Comparison of ENCODE assay signal across 15 cellular contexts in genomic region chr16:11414815-11415775, GRCh38.
"Had no signal": no experiment of that assay in that cellular context is flagged by ENCODE, and none has a peak within 500 bp of the region (broad histone marks: within the 10 kb centered on the region; RNA-seq: fewer than 3 reads in every experiment).

No MANE protein-coding gene starts in this region.

- H3K4me3 Mint-ChIP-seq: activated naive CD8-positive, alpha-beta T cell treated with anti-CD3 and anti-CD28 coated beads for 36 hours; naive thymus-derived CD8-positive, alpha-beta T cell had no signal

- H3K9me3 Mint-ChIP-seq: activated naive CD8-positive, alpha-beta T cell treated with anti-CD3 and anti-CD28 coated beads for 36 hours; naive thymus-derived CD8-positive, alpha-beta T cell had no signal

- ATAC-seq: body of pancreas; foreskin keratinocyte; left cardiac atrium; naive thymus-derived CD8-positive, alpha-beta T cell had no signal

- H3K27me3 Mint-ChIP-seq: activated naive CD8-positive, alpha-beta T cell treated with anti-CD3 and anti-CD28 coated beads for 36 hours; naive thymus-derived CD8-positive, alpha-beta T cell had no signal

- H3K36me3 Mint-ChIP-seq: activated naive CD8-positive, alpha-beta T cell treated with anti-CD3 and anti-CD28 coated beads for 36 hours; naive thymus-derived CD8-positive, alpha-beta T cell had no signal

- H3K4me1 Mint-ChIP-seq: activated naive CD8-positive, alpha-beta T cell treated with anti-CD3 and anti-CD28 coated beads for 36 hours; naive thymus-derived CD8-positive, alpha-beta T cell had no signal

- DNase-seq: activated CD4-positive, alpha-beta T cell treated with anti-CD3 and anti-CD28 coated beads, Interleukin-2, amount 50 U/mL, for 48 hours; activated gamma-delta T cell treated with Interleukin-2 at 50 U/mL for 16 hours; activated naive CD8-positive, alpha-beta T cell treated with anti-CD3 and anti-CD28 coated beads for 36 hours; body of pancreas; foreskin keratinocyte; hippocampal formation; left cardiac atrium; naive thymus-derived CD8-positive, alpha-beta T cell; occipital lobe; retina; stomach; SW 1271; T-helper 2 cell; testis; upper lobe of left lung had no signal

- H3K27ac Mint-ChIP-seq: activated naive CD8-positive, alpha-beta T cell treated with anti-CD3 and anti-CD28 coated beads for 36 hours; naive thymus-derived CD8-positive, alpha-beta T cell had no signal
